ENCODE assay signal across 26 cellular contexts in the genomic region with DNA sequence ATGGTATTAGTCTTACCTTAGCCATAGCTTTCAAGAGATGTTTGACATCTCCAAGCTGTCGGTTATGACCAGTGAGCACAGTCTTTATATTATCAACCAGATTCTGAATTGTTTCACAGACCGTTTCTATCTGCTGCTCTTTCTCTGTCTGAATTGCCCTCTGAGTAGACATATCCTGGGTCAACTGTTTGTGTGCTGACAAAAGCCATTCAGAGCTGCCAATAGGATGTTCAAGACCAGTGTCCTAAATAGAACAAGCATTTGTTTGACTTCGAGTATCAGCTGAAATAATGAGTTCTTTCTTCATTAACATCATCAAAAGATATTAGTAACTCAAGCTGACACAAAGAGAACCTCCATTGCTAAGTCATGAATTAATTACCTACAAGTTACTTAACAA.
"Had no signal": no experiment of that assay in that cellular context is flagged by ENCODE, and none has a peak within 500 bp of the region (broad histone marks: within the 10 kb centered on the region; RNA-seq: fewer than 3 reads in every experiment).

No MANE protein-coding gene starts in this region.

- DNase-seq: activated CD4-positive, alpha-beta T cell treated with anti-CD3 and anti-CD28 coated beads for 1 hour; activated CD8-positive, alpha-beta memory T cell treated with anti-CD3 and anti-CD28 coated beads for 24 hours; activated gamma-delta T cell; activated naive CD4-positive, alpha-beta T cell treated with anti-CD3 and anti-CD28 coated beads, Interleukin-2, amount 10 ng/mL, durations not matched to agents 7 days and 5 days; activated naive CD8-positive, alpha-beta T cell treated with anti-CD3 and anti-CD28 coated beads, Interleukin-2, amount 50 U/mL, for 24 hours; activated T-cell treated with anti-CD3 and anti-CD28 coated beads, Interleukin-2, amount 50 U/mL, for 1 hour; central memory CD4-positive, alpha-beta T cell; endodermal cell; foreskin keratinocyte; left colon; mammary epithelial cell; naive thymus-derived CD4-positive, alpha-beta T cell; retina; small intestine; stimulated activated CD4-positive, alpha-beta T cell treated with anti-CD3 and anti-CD28 coated beads, Interleukin-4, amount 100 ng/mL, for 24 hours; stimulated activated naive CD8-positive, alpha-beta T cell treated with anti-CD3 and anti-CD28 coated beads, Interleukin-15, amount 100 ng/mL, for 72 hours; T-helper 17 cell; T1000; thyroid gland; upper lobe of left lung had no signal

- H3K9me3 ChIP-seq: esophagus muscularis mucosa, thyroid gland, upper lobe of left lung, vagina had no signal

- H3K79me2 ChIP-seq: hepatocyte had no signal

- H2AFZ ChIP-seq: hepatocyte had no signal

- H3K4me2 ChIP-seq: hepatocyte had no signal

- ATAC-seq: activated naive CD8-positive, alpha-beta T cell treated with anti-CD3 and anti-CD28 coated beads, Interleukin-2, amount 50 U/mL, for 24 hours; foreskin keratinocyte; left colon; naive thymus-derived CD4-positive, alpha-beta T cell; sciatic nerve; stimulated activated effector memory CD8-positive, alpha-beta T cell treated with anti-CD3 and anti-CD28 coated beads, Interleukin-12 subunit alpha, Interleukin-12 subunit beta, amount 100 ng/mL, for 72 hours; stimulated activated naive CD8-positive, alpha-beta T cell treated with anti-CD3 and anti-CD28 coated beads, Interleukin-15, amount 100 ng/mL, for 72 hours; T-helper 17 cell; WTC11 had no signal

- H3K4me3 ChIP-seq: esophagus muscularis mucosa, hepatocyte, thyroid gland, upper lobe of left lung, vagina had no signal

- H3K4me1 ChIP-seq: foreskin keratinocyte, thyroid gland, upper lobe of left lung, vagina had no signal

- H3K27ac ChIP-seq: esophagus muscularis mucosa, foreskin keratinocyte, hepatocyte, thyroid gland, upper lobe of left lung, vagina had no signal

- H3K27me3 ChIP-seq: esophagus muscularis mucosa, foreskin keratinocyte, hepatocyte, thyroid gland, upper lobe of left lung, vagina had no signal
